Comparison of ENCODE assay signal across 11 cellular contexts in the genomic region with DNA sequence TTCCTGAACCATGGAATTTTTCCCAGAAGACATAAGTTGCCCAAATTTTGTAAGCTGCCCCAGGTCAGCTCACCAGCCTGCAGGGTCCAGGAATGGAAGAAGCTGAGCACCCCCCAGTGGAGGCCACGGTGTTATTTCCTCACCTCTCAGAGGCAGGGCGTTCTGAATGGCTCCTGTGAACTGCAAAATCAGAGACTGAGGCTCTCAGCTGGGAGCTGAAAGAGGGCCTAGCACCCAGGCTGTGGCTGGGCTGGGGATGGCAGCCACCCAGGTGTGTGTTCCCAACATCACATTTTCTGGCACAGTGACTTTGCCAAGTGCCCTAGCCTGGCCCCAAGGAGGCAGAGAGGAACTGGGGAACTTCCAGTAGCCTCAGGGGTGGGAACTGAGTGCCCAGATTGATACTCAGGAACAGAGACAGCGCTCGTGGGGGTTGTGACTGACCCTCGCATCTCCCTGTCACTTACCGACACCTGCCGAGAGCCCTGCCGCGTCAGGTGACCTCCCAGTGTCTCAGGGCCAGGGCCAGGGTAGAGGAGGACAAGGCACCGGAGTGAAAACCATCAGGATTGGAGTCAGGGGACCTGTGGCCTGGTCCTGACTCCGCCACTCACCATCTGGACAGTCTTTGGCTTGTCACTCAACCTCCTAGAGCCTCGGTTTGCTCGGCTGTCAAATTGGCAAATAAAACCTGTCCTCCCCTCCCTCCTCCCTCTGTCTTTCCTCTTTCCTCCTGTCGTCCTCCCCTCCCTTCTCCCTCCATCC. TPM values are rescaled to one million over a fixed set of nuclear protein-coding genes. Genes with fewer than 3 reads are reported as not detected.
DNase-seq lines count a peak whose midpoint lies in the region; ATAC-seq and TF ChIP-seq lines count a peak whose summit lies in the region.
"Had no signal": no experiment of that assay in that cellular context is flagged by ENCODE, and none has a peak within 500 bp of the region (broad histone marks: within the 10 kb centered on the region; RNA-seq: fewer than 3 reads in every experiment).

No MANE protein-coding gene starts in this region.

- peak; percentile 41 for DNase-seq in activated CD8-positive, alpha-beta T cell treated with anti-CD3 and anti-CD28 coated beads for 36 hours
- DNase-seq in activated CD8-positive, alpha-beta T cell treated with anti-CD3 and anti-CD28 coated beads, Interleukin-2, amount 10 ng/mL, durations not matched to agents 7 days and 5 days = no peak
- peak; percentile 27 for DNase-seq in OCI-LY7 (ENCODE audit: low spot score)
- peak; percentile 57 for DNase-seq in epithelial cell of esophagus (ENCODE audit: low read depth)
- DNase-seq in stomach = peak; percentile 44
- DNase-seq in sciatic nerve (ENCODE audit: low spot score) = no peak
- no peak for DNase-seq in NCI-H128 (lab: John Stamatoyannopoulos, UW; ENCODE audit: unreplicated experiment)
- DNase-seq: activated CD8-positive, alpha-beta memory T cell treated with anti-CD3 and anti-CD28 coated beads, Interleukin-2, amount 50 U/mL, for 48 hours had no signal

- CTCF ChIA-PET in activated CD8-positive, alpha-beta T cell treated with anti-CD3 and anti-CD28 coated beads for 36 hours (lab: Charles Lee) = interaction anchor here (0.7 kb wide), 1 partner anchor 70 kb away, joined by 3 read pairs; no protein-coding TSS in a partner anchor
- CTCF ChIA-PET in activated CD8-positive, alpha-beta T cell treated with anti-CD3 and anti-CD28 coated beads, Interleukin-2, amount 10 ng/mL, durations not matched to agents 7 days and 5 days (lab: Charles Lee) = no interaction called here
- CTCF ChIA-PET in OCI-LY7 (lab: Charles Lee; ENCODE audit: unreplicated experiment) = no interaction called here

- no peak overlapping the region for H3K4me3 Mint-ChIP-seq in activated CD8-positive, alpha-beta T cell treated with anti-CD3 and anti-CD28 coated beads for 36 hours
- no peak overlapping the region for H3K4me3 Mint-ChIP-seq in activated CD8-positive, alpha-beta T cell treated with anti-CD3 and anti-CD28 coated beads, Interleukin-2, amount 10 ng/mL, durations not matched to agents 7 days and 5 days

- TF ChIP-seq CTCF in activated CD8-positive, alpha-beta T cell treated with anti-CD3 and anti-CD28 coated beads for 36 hours (IDR thresholded peaks at IDR 0.05) = no peak
- TF ChIP-seq CTCF in OCI-LY7 (conservative IDR thresholded peaks at IDR 0.05; ENCODE audit: low read length) (peak; percentile 68), epithelial cell of esophagus (IDR thresholded peaks at IDR 0.05; ENCODE audit: insufficient read depth, low read depth, low read length, missing control alignments) (peak; percentile 45), stomach (IDR thresholded peaks at IDR 0.05) (no peak)

- no peak overlapping the region for H2AFZ ChIP-seq in OCI-LY7 (ENCODE audit: low read length)

- no peak overlapping the region for H3K27ac Mint-ChIP-seq in activated CD8-positive, alpha-beta T cell treated with anti-CD3 and anti-CD28 coated beads for 36 hours
- H3K27ac Mint-ChIP-seq in activated CD8-positive, alpha-beta T cell treated with anti-CD3 and anti-CD28 coated beads, Interleukin-2, amount 10 ng/mL, durations not matched to agents 7 days and 5 days = no peak overlapping the region

- ATAC-seq in activated CD8-positive, alpha-beta T cell treated with anti-CD3 and anti-CD28 coated beads for 36 hours = peak; percentile 56
- no peak for ATAC-seq in activated CD8-positive, alpha-beta T cell treated with anti-CD3 and anti-CD28 coated beads, Interleukin-2, amount 10 ng/mL, durations not matched to agents 7 days and 5 days
- ATAC-seq in sciatic nerve (no peak), HG03460 (IDR thresholded peaks at IDR 0.05; ENCODE audit: unreplicated experiment) (no peak)

- no peak overlapping the region for H3K4me2 ChIP-seq in OCI-LY7 (ENCODE audit: low read length)

- peaks cover 42% of the 10 kb centered on the region for H3K27me3 Mint-ChIP-seq in activated CD8-positive, alpha-beta T cell treated with anti-CD3 and anti-CD28 coated beads for 36 hours
- peaks cover 28% of the 10 kb centered on the region for H3K27me3 Mint-ChIP-seq in activated CD8-positive, alpha-beta T cell treated with anti-CD3 and anti-CD28 coated beads, Interleukin-2, amount 10 ng/mL, durations not matched to agents 7 days and 5 days (ENCODE audit: low read depth)

- no peaks in the 10 kb centered on the region for H3K36me3 Mint-ChIP-seq in activated CD8-positive, alpha-beta T cell treated with anti-CD3 and anti-CD28 coated beads for 36 hours (ENCODE audit: low read depth)
- no peaks in the 10 kb centered on the region for H3K36me3 Mint-ChIP-seq in activated CD8-positive, alpha-beta T cell treated with anti-CD3 and anti-CD28 coated beads, Interleukin-2, amount 10 ng/mL, durations not matched to agents 7 days and 5 days (ENCODE audit: low read depth)

- no peaks in the 10 kb centered on the region for H4K20me1 ChIP-seq in OCI-LY7 (ENCODE audit: insufficient read depth, low read length)

- no TSS peak for BruUV-seq in OCI-LY7 (replicated peaks; lab: Mats Ljungman, UMichigan)

- POLR2A ChIA-PET in activated CD8-positive, alpha-beta T cell treated with anti-CD3 and anti-CD28 coated beads for 36 hours (lab: Charles Lee) = no interaction called here
- POLR2A ChIA-PET in activated CD8-positive, alpha-beta T cell treated with anti-CD3 and anti-CD28 coated beads, Interleukin-2, amount 10 ng/mL, durations not matched to agents 7 days and 5 days (lab: Charles Lee) = no interaction called here
- POLR2A ChIA-PET in OCI-LY7 (lab: Charles Lee) = no interaction called here

- no peaks in the 10 kb centered on the region for H3K9me3 Mint-ChIP-seq in activated CD8-positive, alpha-beta T cell treated with anti-CD3 and anti-CD28 coated beads for 36 hours
- H3K9me3 Mint-ChIP-seq in activated CD8-positive, alpha-beta T cell treated with anti-CD3 and anti-CD28 coated beads, Interleukin-2, amount 10 ng/mL, durations not matched to agents 7 days and 5 days (ENCODE audit: insufficient read depth) = no peaks in the 10 kb centered on the region

- no peak overlapping the region for H3K4me3 ChIP-seq in OCI-LY7 (ENCODE audit: low read depth, low read length, poor library complexity, severe bottlenecking)
- no peak overlapping the region for H3K4me3 ChIP-seq in epithelial cell of esophagus (ENCODE audit: low read length)
- H3K4me3 ChIP-seq in stomach = no peak overlapping the region

- H3K4me1 Mint-ChIP-seq in activated CD8-positive, alpha-beta T cell treated with anti-CD3 and anti-CD28 coated beads for 36 hours (ENCODE audit: low read depth) = no peaks in the 10 kb centered on the region
- no peaks in the 10 kb centered on the region for H3K4me1 Mint-ChIP-seq in activated CD8-positive, alpha-beta T cell treated with anti-CD3 and anti-CD28 coated beads, Interleukin-2, amount 10 ng/mL, durations not matched to agents 7 days and 5 days (ENCODE audit: low read depth)

- H3K4me1 ChIP-seq in OCI-LY7 (ENCODE audit: insufficient read depth, low read length, poor library complexity, severe bottlenecking) (no peaks in the 10 kb centered on the region), stomach (peaks cover 0 to 7% (median 0%) of the 10 kb centered on the region in 4 donors)

- H3K27ac ChIP-seq in OCI-LY7 (ENCODE audit: low read depth, low read length, poor library complexity, severe bottlenecking) = no peak overlapping the region
- H3K27ac ChIP-seq in stomach = no peak overlapping the region
- H3K27ac ChIP-seq: C4-2B had no signal

- H3K36me3 ChIP-seq in OCI-LY7 (ENCODE audit: insufficient read depth, low read length) = no peaks in the 10 kb centered on the region
- H3K36me3 ChIP-seq in stomach = no peaks in the 10 kb centered on the region

- H3K79me2 ChIP-seq in OCI-LY7 (ENCODE audit: insufficient read depth, low read depth, low read length) = no peaks in the 10 kb centered on the region

- H3K9me3 ChIP-seq in OCI-LY7 (ENCODE audit: low read length) = no peaks in the 10 kb centered on the region
- H3K9me3 ChIP-seq in stomach = no peaks in the 10 kb centered on the region

- intact Hi-C loops in activated CD8-positive, alpha-beta T cell treated with anti-CD3 and anti-CD28 coated beads for 36 hours (cut with micrococcal nuclease) = no loop called here
- intact Hi-C loops in OCI-LY7 (cut with micrococcal nuclease; ENCODE audit: unreplicated experiment) (no loop called here), stomach (cut with DNase I; ENCODE audit: low total_unique reads) (no loop called here), sciatic nerve (cut with DNase I) (no loop called here)

- no peak for TF ChIP-seq EP300 in stomach (IDR thresholded peaks at IDR 0.05)

- no peak for TF ChIP-seq POLR2A in stomach (IDR thresholded peaks at IDR 0.05)

- WGBS in stomach, 5 donors = 54 to 64% (median 56%) methylated on average over 9 to 14 of the region's 14 CpGs

- H3K27me3 ChIP-seq in stomach = peaks cover 0 to 57% (median 0%) of the 10 kb centered on the region in 3 donors

- H3K9me2 ChIP-seq in OCI-LY7 (ENCODE audit: insufficient read depth, low read length) = no peaks in the 10 kb centered on the region

RNA-seq across cellular contexts. Expression of gene CACNG4, which starts 11.3 kb away (rescaled TPM):
- not detected for total RNA-seq in activated CD8-positive, alpha-beta T cell treated with anti-CD3 and anti-CD28 coated beads for 36 hours
- total RNA-seq in activated CD8-positive, alpha-beta T cell treated with anti-CD3 and anti-CD28 coated beads, Interleukin-2, amount 10 ng/mL, durations not matched to agents 7 days and 5 days = not detected
- not detected in 2 replicates for total RNA-seq in OCI-LY7 (2014; rRNA removed; shearing (Covaris generic))
- total RNA-seq in OCI-LY7 (2022) (not detected in 2 replicates), stomach (1 to 10 TPM in 2 of 5 donors, under 1 TPM in 1, not detected in 2; 0.45 to 8.8 (median 1.5) TPM), sciatic nerve (0.36 TPM)
- 1 to 10 TPM in 1 of 3 donors, under 1 TPM in 2; 0.15 to 3.1 (median 0.33) TPM for polyA plus RNA-seq in stomach
- total RNA-seq: subcutaneous adipose tissue had no signal

Comparison
In these comparisons a context has a peak if more than half of its experiments do, and no peak if none do; other contexts are left out.
1. DNase-seq: peak in activated CD8-positive, alpha-beta T cell treated with anti-CD3 and anti-CD28 coated beads for 36 hours (single experiment), OCI-LY7 (single experiment), epithelial cell of esophagus (single experiment) and stomach (single experiment); none in activated CD8-positive, alpha-beta T cell treated with anti-CD3 and anti-CD28 coated beads, Interleukin-2, amount 10 ng/mL, durations not matched to agents 7 days and 5 days (single experiment), sciatic nerve (single experiment) and NCI-H128 (single experiment).
2. CTCF ChIP-seq: peak in OCI-LY7 (single experiment) and epithelial cell of esophagus (single experiment); none in activated CD8-positive, alpha-beta T cell treated with anti-CD3 and anti-CD28 coated beads for 36 hours (single experiment) and stomach (0 of 7).